Comparison of ENCODE assay signal across 22 cellular contexts in genomic region chr17:56850591-56850990, GRCh38. TPM values are rescaled to one million over a fixed set of nuclear protein-coding genes. Genes with fewer than 3 reads are reported as not detected.
A peak's percentile ranks its signal among the peaks of the same experiment; 100 is the strongest.
DNase-seq lines count a peak whose midpoint lies in the region; ATAC-seq and TF ChIP-seq lines count a peak whose summit lies in the region.
"Had no signal": no experiment of that assay in that cellular context is flagged by ENCODE, and none has a peak within 500 bp of the region (broad histone marks: within the 10 kb centered on the region; RNA-seq: fewer than 3 reads in every experiment).

No MANE protein-coding gene starts in this region.

- intact Hi-C loops in left ventricle myocardium inferior (cut with micrococcal nuclease) = no loop called here
- intact Hi-C loops in right cardiac atrium (cut with DNase I) = no loop called here
- intact Hi-C loops in colonic mucosa (cut with DNase I) = no loop called here

- no peaks in the 10 kb centered on the region for H3K27me3 ChIP-seq in left ventricle myocardium inferior (ENCODE audit: low read depth)
- no peaks in the 10 kb centered on the region for H3K27me3 ChIP-seq in right cardiac atrium (ENCODE audit: control insufficient read depth, insufficient read depth)
- H3K27me3 ChIP-seq in colonic mucosa = no peaks in the 10 kb centered on the region
- H3K27me3 ChIP-seq: MG63 had no signal

- H3K27ac ChIP-seq in left ventricle myocardium inferior (replicated peaks) (peak overlapping the region; percentile 55), right cardiac atrium (ENCODE audit: low read length) (no peak overlapping the region), colonic mucosa (no peak overlapping the region)

- no peak overlapping the region for H3K4me3 Mint-ChIP-seq in activated T-helper 17 cell treated with anti-CD3 and anti-CD28 coated beads, Interleukin-2, amount 50 U/mL, for 72 hours
- H3K4me3 Mint-ChIP-seq: B cell; CD14-positive monocyte; GM23338; T-helper 1 cell treated with Interleukin-12 subunit alpha and Interleukin-12 subunit beta and Interleukin-4 antibody, amounts not matched to agents 30 μg/mL and 1 μg/mL, for 36 hours had no signal

- H3K9ac ChIP-seq in colonic mucosa (ENCODE audit: low read depth in 2 of 2, low read length in 2 of 2) = no peak overlapping the region

- H3K27me3 Mint-ChIP-seq in activated T-helper 17 cell treated with anti-CD3 and anti-CD28 coated beads, Interleukin-2, amount 50 U/mL, for 72 hours = no peaks in the 10 kb centered on the region
- H3K27me3 Mint-ChIP-seq: B cell had no signal

- peaks cover 96% of the 10 kb centered on the region for H3K36me3 Mint-ChIP-seq in activated T-helper 17 cell treated with anti-CD3 and anti-CD28 coated beads, Interleukin-2, amount 50 U/mL, for 72 hours (ENCODE audit: low read depth)

- TF ChIP-seq CTCF in left ventricle myocardium inferior (IDR thresholded peaks at IDR 0.05; ENCODE audit: borderline replicate concordance) (no peak), colonic mucosa (IDR thresholded peaks at IDR 0.05) (no peak)

- peak overlapping the region; percentile 44 for H3K27ac Mint-ChIP-seq in activated T-helper 17 cell treated with anti-CD3 and anti-CD28 coated beads, Interleukin-2, amount 50 U/mL, for 72 hours
- H3K27ac Mint-ChIP-seq: B cell; CD14-positive monocyte; GM23338; T-helper 1 cell treated with Interleukin-12 subunit alpha and Interleukin-12 subunit beta and Interleukin-4 antibody, amounts not matched to agents 30 μg/mL and 1 μg/mL, for 36 hours had no signal

- peaks cover 3% of the 10 kb centered on the region for H3K4me1 Mint-ChIP-seq in activated T-helper 17 cell treated with anti-CD3 and anti-CD28 coated beads, Interleukin-2, amount 50 U/mL, for 72 hours
- H3K4me1 Mint-ChIP-seq: GM23338 had no signal

- H3K9me3 Mint-ChIP-seq in activated T-helper 17 cell treated with anti-CD3 and anti-CD28 coated beads, Interleukin-2, amount 50 U/mL, for 72 hours = no peaks in the 10 kb centered on the region
- H3K9me3 Mint-ChIP-seq: CD14-positive monocyte; GM23338; T-helper 1 cell treated with Interleukin-12 subunit alpha and Interleukin-12 subunit beta and Interleukin-4 antibody, amounts not matched to agents 30 μg/mL and 1 μg/mL, for 36 hours had no signal

- peaks cover 28% of the 10 kb centered on the region for H3K36me3 ChIP-seq in left ventricle myocardium inferior
- H3K36me3 ChIP-seq in colonic mucosa = no peaks in the 10 kb centered on the region

- H3K9me3 ChIP-seq in left ventricle myocardium inferior (replicated peaks) (no peaks in the 10 kb centered on the region), right cardiac atrium (ENCODE audit: control insufficient read depth, low read length) (no peaks in the 10 kb centered on the region), colonic mucosa (no peaks in the 10 kb centered on the region)
- H3K9me3 ChIP-seq: MG63 had no signal

- no peak for ATAC-seq in right cardiac atrium
- ATAC-seq in HG02852 (IDR thresholded peaks at IDR 0.05; ENCODE audit: unreplicated experiment) = peak; percentile 36
- no peak for ATAC-seq in activated T-helper 17 cell treated with anti-CD3 and anti-CD28 coated beads, Interleukin-2, amount 50 U/mL, for 72 hours (replicated peaks)
- ATAC-seq: GM23338, Right ventricle myocardium inferior had no signal

- H3K4me3 ChIP-seq in left ventricle myocardium inferior = no peak overlapping the region
- H3K4me3 ChIP-seq in right cardiac atrium (ENCODE audit: low read length) = no peak overlapping the region
- no peak overlapping the region for H3K4me3 ChIP-seq in colonic mucosa
- H3K4me3 ChIP-seq: GM23338, MG63 had no signal

- WGBS in right cardiac atrium = 88% methylated on average over 2 of the region's 2 CpGs

- peaks cover 11% of the 10 kb centered on the region for H3K4me1 ChIP-seq in left ventricle myocardium inferior
- no peaks in the 10 kb centered on the region for H3K4me1 ChIP-seq in right cardiac atrium (ENCODE audit: control insufficient read depth, insufficient read depth, low read length)
- no peaks in the 10 kb centered on the region for H3K4me1 ChIP-seq in colonic mucosa

- DNase-seq in left ventricle myocardium inferior (no peak), right cardiac atrium (no peak), SIG-M5 treated with dmso at 0.1 percent for 504 hours (lab: John Stamatoyannopoulos, UW; ENCODE audit: unreplicated experiment) (no peak), NCI-H2081 (lab: John Stamatoyannopoulos, UW) (no peak), colonic mucosa (no peak)
- DNase-seq: DMS79, HCEC 1CT, MG63, NCI-H1092 treated with DMSO at 0.1 percent for 48 hours, NCI-H1436 treated with DMSO at 0.1 percent for 48 hours, NCI-H1930, NCI-H2171 treated with DMSO at 0.1 percent for 48 hours, NCI-H524 treated with DMSO at 0.1 percent for 48 hours, NCI-H82, OCI-M1 had no signal

RNA-seq across cellular contexts. Expression of gene DGKE, which starts 16.6 kb away (rescaled TPM):
- total RNA-seq in left ventricle myocardium inferior (4.2 TPM), right cardiac atrium (1 to 10 TPM; 4.7 to 6.0 (median 5.7) TPM), colonic mucosa (10 to 100 TPM in 1 of 2 donors, 1 to 10 TPM in 1; 7.8 to 10.5 TPM)
- polyA plus RNA-seq in right cardiac atrium = 2.4 TPM
- 10 to 100 TPM; 44.1 to 49.9 TPM for total RNA-seq in activated T-helper 17 cell treated with anti-CD3 and anti-CD28 coated beads, Interleukin-2, amount 50 U/mL, for 72 hours

RNA-seq across cellular contexts. Expression of gene C17orf67, which starts 16.9 kb away (rescaled TPM):
- total RNA-seq in left ventricle myocardium inferior = 1.1 TPM
- total RNA-seq in right cardiac atrium = 1 to 10 TPM in 2 of 4 donors, under 1 TPM in 2; 0.65 to 1.3 (median 1.0) TPM
- 0.43 TPM for polyA plus RNA-seq in right cardiac atrium
- total RNA-seq in activated T-helper 17 cell treated with anti-CD3 and anti-CD28 coated beads, Interleukin-2, amount 50 U/mL, for 72 hours = 1 to 10 TPM; 5.0 to 5.6 TPM
- total RNA-seq in colonic mucosa = 1 to 10 TPM; 1.4 to 1.7 TPM
